ENCODE assay signal across 8 cellular contexts in the genomic region with DNA sequence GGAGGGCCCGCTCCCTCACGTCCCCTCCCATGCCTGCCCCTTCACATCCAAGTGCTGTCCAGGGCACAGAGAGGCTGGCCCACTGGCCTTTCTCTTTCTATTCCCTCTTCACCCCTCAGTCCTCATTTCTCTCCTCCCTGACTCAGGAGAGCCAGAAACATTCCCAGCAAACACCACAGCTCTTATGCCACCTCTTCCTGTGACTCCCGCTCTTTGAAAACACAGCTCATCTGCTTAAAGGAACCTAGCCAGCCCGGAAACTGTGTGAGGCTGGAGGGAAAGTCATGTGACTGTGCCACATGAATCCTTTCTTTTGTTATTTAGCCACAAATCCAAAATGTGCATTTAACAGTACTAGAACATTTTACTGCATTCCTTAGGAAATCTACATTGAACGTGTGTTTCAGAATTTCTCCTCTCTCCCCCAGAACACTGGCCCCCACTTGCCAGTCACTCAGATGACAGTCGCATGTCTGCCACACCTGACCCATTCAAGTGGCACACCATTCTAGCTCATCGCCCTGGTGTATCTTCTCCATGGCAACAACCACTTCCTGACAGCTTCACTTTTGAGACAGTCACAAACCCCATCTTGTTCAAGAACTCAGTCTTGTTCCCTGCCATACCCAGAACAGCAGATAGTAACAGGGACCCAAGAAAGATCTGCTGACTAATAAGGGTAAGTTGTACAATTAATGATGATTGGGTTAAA. TPM values are rescaled to one million over a fixed set of nuclear protein-coding genes. Genes with fewer than 3 reads are reported as not detected.
DNase-seq lines count a peak whose midpoint lies in the region; ATAC-seq, FAIRE-seq and TF ChIP-seq lines count a peak whose summit lies in the region.

No MANE protein-coding gene starts in this region.

- no peaks in the 10 kb centered on the region for H3K27me3 ChIP-seq in gastroesophageal sphincter

- no peak overlapping the region for H3K4me3 ChIP-seq in gastroesophageal sphincter

- H3K4me1 ChIP-seq in gastroesophageal sphincter, result peaks cover 0 to 9% (median 0%) of the 10 kb centered on the region in 3 donors

- peaks cover 12 to 18% of the 10 kb centered on the region in 2 donors for H3K4me1 Mint-ChIP-seq in natural killer cell treated with Interleukin-12 subunit alpha and Interleukin-12 subunit beta and Interleukin-15 and Interleukin-18, amount 100 ng/mL, for 72 hours (ENCODE audit: low read depth in 2 of 2)

- peaks cover 0 to 8% of the 10 kb centered on the region in 2 donors for H3K36me3 ChIP-seq in gastroesophageal sphincter

- H3K9me3 ChIP-seq in gastroesophageal sphincter, result no peaks in the 10 kb centered on the region

- WGBS in gastroesophageal sphincter (ENCODE audit: low coverage in 1 of 2), 2 donors, result 76 to 81% methylated on average over 3 to 5 of the region's 7 CpGs

- peak; percentile 30 for DNase-seq in NCI-H774 (lab: John Stamatoyannopoulos, UW)
- DNase-seq in activated naive CD4-positive, alpha-beta T cell treated with anti-CD3 and anti-CD28 coated beads, Interleukin-2, amount 50 U/mL, for 16 hours, result peak; percentile 31
- DNase-seq in natural killer cell treated with Interleukin-12 subunit alpha and Interleukin-12 subunit beta and Interleukin-15 and Interleukin-18, amount 100 ng/mL, for 72 hours (ENCODE audit: low spot score), result peak; percentile 68
- no peak for DNase-seq in NCI-H2081 (lab: John Stamatoyannopoulos, UW)
- DNase-seq in GM12891 (ENCODE audit: insufficient read length, low spot score), result no peak

- FAIRE-seq in GM12891 (lab: Jason Lieb, UNC), result no peak

- H3K27ac ChIP-seq in gastroesophageal sphincter, result no peak overlapping the region

- H3K36me3 Mint-ChIP-seq in natural killer cell treated with Interleukin-12 subunit alpha and Interleukin-12 subunit beta and Interleukin-15 and Interleukin-18, amount 100 ng/mL, for 72 hours, result no peaks in the 10 kb centered on the region

- no peak for TF ChIP-seq POLR2A in GM12891 (IDR thresholded peaks at IDR 0.05; ENCODE audit: low read depth, low read length)
- no peak for TF ChIP-seq POLR2A in gastroesophageal sphincter (IDR thresholded peaks at IDR 0.05)

- peak overlapping the region; percentile 63 for H3K4me3 Mint-ChIP-seq in natural killer cell treated with Interleukin-12 subunit alpha and Interleukin-12 subunit beta and Interleukin-15 and Interleukin-18, amount 100 ng/mL, for 72 hours

- no peak for TF ChIP-seq EP300 in gastroesophageal sphincter (IDR thresholded peaks at IDR 0.05)

- TF ChIP-seq CTCF in gastroesophageal sphincter (IDR thresholded peaks at IDR 0.05), result no peak

- H3K27me3 Mint-ChIP-seq in natural killer cell treated with Interleukin-12 subunit alpha and Interleukin-12 subunit beta and Interleukin-15 and Interleukin-18, amount 100 ng/mL, for 72 hours, result peaks cover 0 to 4% of the 10 kb centered on the region in 2 donors

- peaks cover 4% of the 10 kb centered on the region for H3K9me3 Mint-ChIP-seq in natural killer cell treated with Interleukin-12 subunit alpha and Interleukin-12 subunit beta and Interleukin-15 and Interleukin-18, amount 100 ng/mL, for 72 hours

- peak overlapping the region; percentile 61 to 62 for H3K27ac Mint-ChIP-seq in natural killer cell treated with Interleukin-12 subunit alpha and Interleukin-12 subunit beta and Interleukin-15 and Interleukin-18, amount 100 ng/mL, for 72 hours

- peak; percentile 98 for ATAC-seq in GM18907 (IDR thresholded peaks at IDR 0.05; ENCODE audit: unreplicated experiment)
- ATAC-seq in natural killer cell treated with Interleukin-12 subunit alpha and Interleukin-12 subunit beta and Interleukin-15 and Interleukin-18, amount 100 ng/mL, for 72 hours, result peak; percentile 89 to 91
- no peak for ATAC-seq in HG02852 (IDR thresholded peaks at IDR 0.05; ENCODE audit: unreplicated experiment)
- ATAC-seq in gastroesophageal sphincter, result no peak

TF ChIP-seq in GM12891, 5 proteins besides CTCF, POLR2A, EP300 and RAD21:
- TF ChIP-seq SPI1 (IDR thresholded peaks at IDR 0.05; ENCODE audit: low read depth, low read length) (no peak), POU2F2 (IDR thresholded peaks at IDR 0.05; ENCODE audit: low read depth, low read length) (no peak), TAF1 (IDR thresholded peaks at IDR 0.05; ENCODE audit: low read depth, low read length) (no peak), POLR2AphosphoS5 (IDR thresholded peaks at IDR 0.05; ENCODE audit: low read depth, low read length) (no peak), PAX5 (IDR thresholded peaks at IDR 0.05; ENCODE audit: insufficient read depth, low read length, severe bottlenecking) (no peak)

RNA-seq across cellular contexts. Expression of a gene that starts 42.8 kb away (rescaled TPM):
- 1 to 10 TPM in 1 of 2 donors, under 1 TPM in 1; 0.48 to 2.5 TPM for total RNA-seq in natural killer cell treated with Interleukin-12 subunit alpha and Interleukin-12 subunit beta and Interleukin-15 and Interleukin-18, amount 100 ng/mL, for 72 hours
- polyA plus RNA-seq in GM12891 (2012; ENCODE audit: low read depth, missing spikeins), result 0.10 TPM
- total RNA-seq in gastroesophageal sphincter, result 10 to 100 TPM; 28.5 to 58.0 (median 53.0) TPM

Comparison
In these comparisons a context has a peak if more than half of its experiments do, and no peak if none do; other contexts are left out.
1. ATAC-seq: peak in GM18907 (single experiment) and natural killer cell treated with Interleukin-12 subunit alpha and Interleukin-12 subunit beta and Interleukin-15 and Interleukin-18, amount 100 ng/mL, for 72 hours (2 of 2); none in HG02852 (single experiment) and gastroesophageal sphincter (single experiment).
2. DNase-seq: peak in NCI-H774 (single experiment), activated naive CD4-positive, alpha-beta T cell treated with anti-CD3 and anti-CD28 coated beads, Interleukin-2, amount 50 U/mL, for 16 hours (single experiment) and natural killer cell treated with Interleukin-12 subunit alpha and Interleukin-12 subunit beta and Interleukin-15 and Interleukin-18, amount 100 ng/mL, for 72 hours (single experiment); none in NCI-H2081 (0 of 2) and GM12891 (single experiment).
3. RNA of a gene that starts 42.8 kb away (total RNA-seq): 28.5 to 58.0 TPM in gastroesophageal sphincter; 0.48 to 2.5 TPM in natural killer cell treated with Interleukin-12 subunit alpha and Interleukin-12 subunit beta and Interleukin-15 and Interleukin-18, amount 100 ng/mL, for 72 hours; every median in the first group is over 4 times any median in the second.